Comparison of ENCODE assay signal across 26 cellular contexts in the genomic region with DNA sequence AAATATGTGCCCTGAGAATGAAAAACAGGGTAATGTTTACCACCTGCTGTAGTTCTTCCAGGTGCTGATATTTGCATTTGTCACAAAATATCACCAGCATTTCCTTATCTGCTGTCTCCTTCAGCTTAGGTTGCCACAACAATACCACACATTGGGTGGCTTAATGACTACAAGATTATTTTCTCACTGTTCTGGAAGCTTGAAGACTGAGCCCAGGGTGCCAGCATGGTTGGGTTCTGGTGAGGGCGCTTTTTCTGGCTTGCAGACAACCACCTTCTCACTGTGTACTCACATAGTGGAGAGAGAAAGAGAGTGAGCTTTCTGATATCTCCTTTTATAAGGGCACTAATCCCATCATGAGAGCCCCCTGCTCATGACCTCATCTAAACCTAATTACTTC.
DNase-seq lines count a peak whose midpoint lies in the region; ATAC-seq and TF ChIP-seq lines count a peak whose summit lies in the region.
"Had no signal": no experiment of that assay in that cellular context is flagged by ENCODE, and none has a peak within 500 bp of the region (broad histone marks: within the 10 kb centered on the region; RNA-seq: fewer than 3 reads in every experiment).

No MANE protein-coding gene starts in this region.

- no peaks in the 10 kb centered on the region for H3K4me1 Mint-ChIP-seq in activated CD4-positive, alpha-beta memory T cell treated with anti-CD3 and anti-CD28 coated beads, Interleukin-2, amount 10 ng/mL, durations not matched to agents 7 days and 5 days
- H3K4me1 Mint-ChIP-seq: CD14-positive monocyte; CD8-positive, alpha-beta memory T cell had no signal

- H4K8ac ChIP-seq in mesendoderm (ENCODE audit: low read depth, low read length), result no peak overlapping the region

- H3K79me2 ChIP-seq in mesendoderm (ENCODE audit: control insufficient read depth, insufficient read depth, low read length), result no peaks in the 10 kb centered on the region

- H2AK5ac ChIP-seq in mesendoderm (ENCODE audit: low read length), result no peak overlapping the region

- H3K4me3 Mint-ChIP-seq in activated CD4-positive, alpha-beta memory T cell treated with anti-CD3 and anti-CD28 coated beads, Interleukin-2, amount 10 ng/mL, durations not matched to agents 7 days and 5 days, result no peak overlapping the region
- H3K4me3 Mint-ChIP-seq: CD14-positive monocyte; CD8-positive, alpha-beta memory T cell had no signal

- no peak overlapping the region for H3K23ac ChIP-seq in mesendoderm (ENCODE audit: low read length)

- H2BK5ac ChIP-seq in mesendoderm (ENCODE audit: low read length), result no peak overlapping the region

- H3K27me3 Mint-ChIP-seq in activated CD4-positive, alpha-beta memory T cell treated with anti-CD3 and anti-CD28 coated beads, Interleukin-2, amount 10 ng/mL, durations not matched to agents 7 days and 5 days, result no peaks in the 10 kb centered on the region
- H3K27me3 Mint-ChIP-seq: CD8-positive, alpha-beta memory T cell had no signal

- H3K36me3 Mint-ChIP-seq in activated CD4-positive, alpha-beta memory T cell treated with anti-CD3 and anti-CD28 coated beads, Interleukin-2, amount 10 ng/mL, durations not matched to agents 7 days and 5 days (ENCODE audit: low read depth), result no peaks in the 10 kb centered on the region
- H3K36me3 Mint-ChIP-seq: CD14-positive monocyte; CD8-positive, alpha-beta memory T cell had no signal

- CTCF ChIA-PET in activated CD4-positive, alpha-beta memory T cell treated with anti-CD3 and anti-CD28 coated beads, Interleukin-2, amount 10 ng/mL, durations not matched to agents 7 days and 5 days (lab: Charles Lee), result no interaction called here

- no CpG with 5 or more reads among the region's 1 CpG for WGBS in mesendoderm (ENCODE audit: extremely low coverage, insufficient coverage, low lambda C conversion rate)
- 75 to 100% methylated on average over 1 of the region's 1 CpG for WGBS in thyroid gland, 2 donors

- intact Hi-C loops in left ventricle myocardium inferior (cut with micrococcal nuclease), result no loop called here
- intact Hi-C loops in Right ventricle myocardium inferior (cut with DNase I), result no loop called here
- intact Hi-C loops in thyroid gland (cut with DNase I), result no loop called here

- H3K36me3 ChIP-seq in left ventricle myocardium inferior (no peaks in the 10 kb centered on the region), mesendoderm (ENCODE audit: control insufficient read depth, insufficient read depth, low read length) (no peaks in the 10 kb centered on the region), thyroid gland (no peaks in the 10 kb centered on the region)
- H3K36me3 ChIP-seq: BE2C had no signal

- peaks cover 11% of the 10 kb centered on the region for H3K4me1 ChIP-seq in left ventricle myocardium inferior
- no peaks in the 10 kb centered on the region for H3K4me1 ChIP-seq in mesendoderm (ENCODE audit: control insufficient read depth, low read depth, low read length)
- H3K4me1 ChIP-seq in thyroid gland, result peaks cover 19 to 24% of the 10 kb centered on the region in 2 donors
- H3K4me1 ChIP-seq: BE2C had no signal

- H3K56ac ChIP-seq in mesendoderm (ENCODE audit: low read length), result no peak overlapping the region

- no peaks in the 10 kb centered on the region for H3K79me1 ChIP-seq in mesendoderm (ENCODE audit: low read length)

- no peak overlapping the region for H3K27ac Mint-ChIP-seq in activated CD4-positive, alpha-beta memory T cell treated with anti-CD3 and anti-CD28 coated beads, Interleukin-2, amount 10 ng/mL, durations not matched to agents 7 days and 5 days
- H3K27ac Mint-ChIP-seq: CD14-positive monocyte; CD8-positive, alpha-beta memory T cell had no signal

- no peak for ATAC-seq in Right ventricle myocardium inferior
- ATAC-seq: K562 had no signal

- no peak overlapping the region for H2BK15ac ChIP-seq in mesendoderm (replicated peaks; ENCODE audit: low read depth)

- H3K9me3 ChIP-seq in left ventricle myocardium inferior (replicated peaks) (no peaks in the 10 kb centered on the region), thyroid gland (no peaks in the 10 kb centered on the region)
- H3K9me3 ChIP-seq: BE2C, SK-N-SH had no signal

- no peak overlapping the region for H2BK120ac ChIP-seq in mesendoderm (ENCODE audit: low read depth, low read length)

- H3K4me2 ChIP-seq in mesendoderm (ENCODE audit: low read length), result no peak overlapping the region
- H3K4me2 ChIP-seq: SK-N-SH had no signal

- POLR2A ChIA-PET in activated CD4-positive, alpha-beta memory T cell treated with anti-CD3 and anti-CD28 coated beads, Interleukin-2, amount 10 ng/mL, durations not matched to agents 7 days and 5 days (lab: Charles Lee), result no interaction called here

- peak; percentile 8 for DNase-seq in NCI-H510A treated with DMSO at 0.1 percent for 48 hours (lab: John Stamatoyannopoulos, UW)
- DNase-seq in NCI-H510A (lab: John Stamatoyannopoulos, UW), result no peak
- DNase-seq in left ventricle myocardium inferior, result no peak
- DNase-seq in Right ventricle myocardium inferior (ENCODE audit: missing footprints), result no peak
- DNase-seq in mesendoderm, result peak; percentile 43
- peak in 1 of 2 donors; percentile 12 for DNase-seq in thyroid gland
- no peak for DNase-seq in stimulated activated CD4-positive, alpha-beta T cell treated with anti-CD3 and anti-CD28 coated beads, Interleukin-4, amount 100 ng/mL, for 24 hours
- no peak for DNase-seq in activated CD4-positive, alpha-beta memory T cell treated with anti-CD3 and anti-CD28 coated beads, Interleukin-2, amount 10 ng/mL, durations not matched to agents 7 days and 5 days
- DNase-seq: 8988T; ACHN; BE2C; Calu3; CD8-positive, alpha-beta memory T cell; HCEC 1CT; Kasumi-1; MV-4-11; NCI-H1105; NCI-H1436 treated with DMSO at 0.1 percent for 48 hours; NCI-H187 treated with DMSO at 0.1 percent for 48 hours; NCI-H446 treated with DMSO at 0.1 percent for 48 hours; NCI-H774; RPMI8226; SHP77 treated with DMSO at 0.1 percent for 48 hours had no signal

- no peak overlapping the region for H4K5ac ChIP-seq in mesendoderm (ENCODE audit: low read length)

- H3K9ac ChIP-seq in mesendoderm (ENCODE audit: low read length), result no peak overlapping the region
- H3K9ac ChIP-seq: SK-N-SH had no signal

- peak overlapping the region; percentile 67 for H3K27ac ChIP-seq in left ventricle myocardium inferior (replicated peaks)
- no peak overlapping the region for H3K27ac ChIP-seq in mesendoderm (ENCODE audit: low read depth, low read length)
- H3K27ac ChIP-seq in thyroid gland, result peak overlapping the region; percentile 40 to 70 (median 53)

- no peak for TF ChIP-seq CTCF in left ventricle myocardium inferior (IDR thresholded peaks at IDR 0.05; ENCODE audit: borderline replicate concordance)
- TF ChIP-seq CTCF in thyroid gland (IDR thresholded peaks at IDR 0.05), result no peak

- no peak overlapping the region for H3K4me3 ChIP-seq in left ventricle myocardium inferior
- H3K4me3 ChIP-seq in mesendoderm (ENCODE audit: low read length), result no peak overlapping the region
- no peak overlapping the region for H3K4me3 ChIP-seq in thyroid gland (replicated peaks in 1 of 3)
- H3K4me3 ChIP-seq: K562 had no signal

- H3K4ac ChIP-seq in mesendoderm (ENCODE audit: low read depth, low read length), result no peak overlapping the region

- H3K27me3 ChIP-seq in left ventricle myocardium inferior (ENCODE audit: low read depth) (no peaks in the 10 kb centered on the region), mesendoderm (ENCODE audit: insufficient read depth, low read length, poor library complexity) (no peaks in the 10 kb centered on the region), thyroid gland (no peaks in the 10 kb centered on the region)
- H3K27me3 ChIP-seq: BE2C had no signal

- H3K9me3 Mint-ChIP-seq in activated CD4-positive, alpha-beta memory T cell treated with anti-CD3 and anti-CD28 coated beads, Interleukin-2, amount 10 ng/mL, durations not matched to agents 7 days and 5 days, result peaks cover 2% of the 10 kb centered on the region

- H3K18ac ChIP-seq in mesendoderm (ENCODE audit: low read length), result no peak overlapping the region

- no peak for TF ChIP-seq POLR2A in thyroid gland (IDR thresholded peaks at IDR 0.05)

Comparison
In these comparisons a context has a peak if more than half of its experiments do, and no peak if none do; other contexts are left out.
1. DNase-seq: peak in NCI-H510A treated with DMSO at 0.1 percent for 48 hours (single experiment) and mesendoderm (single experiment); none in NCI-H510A (single experiment), left ventricle myocardium inferior (single experiment), Right ventricle myocardium inferior (single experiment), stimulated activated CD4-positive, alpha-beta T cell treated with anti-CD3 and anti-CD28 coated beads, Interleukin-4, amount 100 ng/mL, for 24 hours (single experiment) and activated CD4-positive, alpha-beta memory T cell treated with anti-CD3 and anti-CD28 coated beads, Interleukin-2, amount 10 ng/mL, durations not matched to agents 7 days and 5 days (single experiment).